Comparison of ENCODE assay signal across 1 cellular context in genomic region chr16:31071861-31072260, GRCh38.
TF ChIP-seq lines count a peak whose summit lies in the region.

No MANE protein-coding gene starts in this region.

TF ChIP-seq in SK-N-SH, 30 proteins besides CTCF, POLR2A, EP300 and RAD21 (continued from another document):
- TF ChIP-seq, protein P1, sequence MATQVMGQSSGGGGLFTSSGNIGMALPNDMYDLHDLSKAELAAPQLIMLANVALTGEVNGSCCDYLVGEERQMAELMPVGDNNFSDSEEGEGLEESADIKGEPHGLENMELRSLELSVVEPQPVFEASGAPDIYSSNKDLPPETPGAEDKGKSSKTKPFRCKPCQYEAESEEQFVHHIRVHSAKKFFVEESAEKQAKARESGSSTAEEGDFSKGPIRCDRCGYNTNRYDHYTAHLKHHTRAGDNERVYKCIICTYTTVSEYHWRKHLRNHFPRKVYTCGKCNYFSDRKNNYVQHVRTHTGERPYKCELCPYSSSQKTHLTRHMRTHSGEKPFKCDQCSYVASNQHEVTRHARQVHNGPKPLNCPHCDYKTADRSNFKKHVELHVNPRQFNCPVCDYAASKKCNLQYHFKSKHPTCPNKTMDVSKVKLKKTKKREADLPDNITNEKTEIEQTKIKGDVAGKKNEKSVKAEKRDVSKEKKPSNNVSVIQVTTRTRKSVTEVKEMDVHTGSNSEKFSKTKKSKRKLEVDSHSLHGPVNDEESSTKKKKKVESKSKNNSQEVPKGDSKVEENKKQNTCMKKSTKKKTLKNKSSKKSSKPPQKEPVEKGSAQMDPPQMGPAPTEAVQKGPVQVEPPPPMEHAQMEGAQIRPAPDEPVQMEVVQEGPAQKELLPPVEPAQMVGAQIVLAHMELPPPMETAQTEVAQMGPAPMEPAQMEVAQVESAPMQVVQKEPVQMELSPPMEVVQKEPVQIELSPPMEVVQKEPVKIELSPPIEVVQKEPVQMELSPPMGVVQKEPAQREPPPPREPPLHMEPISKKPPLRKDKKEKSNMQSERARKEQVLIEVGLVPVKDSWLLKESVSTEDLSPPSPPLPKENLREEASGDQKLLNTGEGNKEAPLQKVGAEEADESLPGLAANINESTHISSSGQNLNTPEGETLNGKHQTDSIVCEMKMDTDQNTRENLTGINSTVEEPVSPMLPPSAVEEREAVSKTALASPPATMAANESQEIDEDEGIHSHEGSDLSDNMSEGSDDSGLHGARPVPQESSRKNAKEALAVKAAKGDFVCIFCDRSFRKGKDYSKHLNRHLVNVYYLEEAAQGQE (IDR thresholded peaks at IDR 0.05; ENCODE audit: low read depth, low read length): no peak
- TF ChIP-seq CHD2 (IDR thresholded peaks at IDR 0.05; ENCODE audit: low read length, partially characterized antibody) (no peak), SMC3 (IDR thresholded peaks at IDR 0.05; ENCODE audit: low read depth, low read length) (no peak), GABPA (IDR thresholded peaks at IDR 0.05; ENCODE audit: low read depth) (no peak)
